Comparison of ENCODE assay signal across 9 cellular contexts in the genomic region with DNA sequence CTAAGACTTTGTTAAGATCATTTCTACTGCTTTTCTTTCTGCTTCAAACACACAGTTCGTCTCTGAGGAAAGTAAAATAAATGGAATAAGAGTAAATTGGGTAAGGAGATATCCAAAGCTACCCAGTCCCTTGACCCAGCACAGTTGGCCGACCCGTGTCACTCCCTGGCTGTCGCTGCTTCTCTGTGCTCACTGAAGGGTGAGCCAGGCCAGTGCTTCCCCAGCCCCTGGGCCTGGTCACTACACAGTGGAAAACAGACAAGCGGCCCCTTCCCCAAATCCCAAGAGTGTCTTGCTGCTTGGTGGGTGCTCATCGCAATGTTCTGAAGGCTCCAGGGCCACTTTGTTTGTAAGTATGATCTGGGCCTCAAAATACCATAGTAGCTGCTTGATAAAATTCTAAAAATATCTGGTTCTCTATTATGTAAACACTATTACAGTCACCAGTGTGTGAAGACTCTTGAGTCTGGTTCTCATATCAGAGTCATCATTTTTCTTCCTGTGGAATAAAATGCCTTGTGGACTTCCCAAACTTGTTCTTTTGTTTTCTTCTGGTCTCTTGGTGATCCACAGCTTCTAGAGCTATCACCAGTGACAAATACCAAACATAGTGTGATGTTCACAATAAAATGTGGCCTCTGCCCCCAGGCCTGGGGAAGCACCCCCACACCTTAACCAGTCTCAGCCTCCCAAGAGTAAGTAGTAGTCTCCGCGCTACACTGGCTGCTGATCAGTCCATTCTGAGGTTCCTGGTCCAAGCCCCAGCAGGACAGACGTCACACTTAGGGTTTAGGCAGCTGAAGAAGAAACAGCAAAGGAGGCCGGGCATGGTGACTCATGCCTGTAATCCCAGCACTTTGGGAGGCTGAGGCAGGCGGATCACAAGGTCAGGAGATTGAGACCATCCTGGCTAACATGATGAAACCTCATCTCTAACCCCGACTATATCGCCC.
A peak's percentile ranks its signal among the peaks of the same experiment; 100 is the strongest.
DNase-seq lines count a peak whose midpoint lies in the region; ATAC-seq lines count a peak whose summit lies in the region.
"Had no signal": no experiment of that assay in that cellular context is flagged by ENCODE, and none has a peak within 500 bp of the region (broad histone marks: within the 10 kb centered on the region; RNA-seq: fewer than 3 reads in every experiment).

No MANE protein-coding gene starts in this region.

- peaks cover 71% of the 10 kb centered on the region for H3K36me3 Mint-ChIP-seq in activated naive CD8-positive, alpha-beta T cell treated with anti-CD3 and anti-CD28 coated beads for 36 hours
- H3K36me3 Mint-ChIP-seq in stimulated activated effector memory CD8-positive, alpha-beta T cell treated with anti-CD3 and anti-CD28 coated beads, Interleukin-12 subunit alpha, Interleukin-12 subunit beta, amount 100 ng/mL, for 72 hours = peaks cover 17% of the 10 kb centered on the region

- peak overlapping the region; percentile 80 for H3K27ac ChIP-seq in KOPT-K1 (ENCODE audit: low read depth, low read length, poor library complexity, severe bottlenecking)

- peaks cover 20% of the 10 kb centered on the region for H3K36me3 ChIP-seq in KOPT-K1 (ENCODE audit: insufficient read depth, low read length)

- peak overlapping the region; percentile 100 for H3K27ac Mint-ChIP-seq in activated naive CD8-positive, alpha-beta T cell treated with anti-CD3 and anti-CD28 coated beads for 36 hours
- peak overlapping the region; percentile 96 for H3K27ac Mint-ChIP-seq in stimulated activated effector memory CD8-positive, alpha-beta T cell treated with anti-CD3 and anti-CD28 coated beads, Interleukin-12 subunit alpha, Interleukin-12 subunit beta, amount 100 ng/mL, for 72 hours

- no peak for ATAC-seq in stimulated activated effector memory CD8-positive, alpha-beta T cell treated with anti-CD3 and anti-CD28 coated beads, Interleukin-12 subunit alpha, Interleukin-12 subunit beta, amount 100 ng/mL, for 72 hours

- peaks cover 60% of the 10 kb centered on the region for H3K4me1 Mint-ChIP-seq in activated naive CD8-positive, alpha-beta T cell treated with anti-CD3 and anti-CD28 coated beads for 36 hours
- H3K4me1 Mint-ChIP-seq in stimulated activated effector memory CD8-positive, alpha-beta T cell treated with anti-CD3 and anti-CD28 coated beads, Interleukin-12 subunit alpha, Interleukin-12 subunit beta, amount 100 ng/mL, for 72 hours = peaks cover 42% of the 10 kb centered on the region

- H3K9me3 Mint-ChIP-seq in activated naive CD8-positive, alpha-beta T cell treated with anti-CD3 and anti-CD28 coated beads for 36 hours = peaks cover 6% of the 10 kb centered on the region
- H3K9me3 Mint-ChIP-seq in stimulated activated effector memory CD8-positive, alpha-beta T cell treated with anti-CD3 and anti-CD28 coated beads, Interleukin-12 subunit alpha, Interleukin-12 subunit beta, amount 100 ng/mL, for 72 hours = no peaks in the 10 kb centered on the region

- H3K27me3 Mint-ChIP-seq in activated naive CD8-positive, alpha-beta T cell treated with anti-CD3 and anti-CD28 coated beads for 36 hours = no peaks in the 10 kb centered on the region

- DNase-seq in activated naive CD8-positive, alpha-beta T cell treated with anti-CD3 and anti-CD28 coated beads for 36 hours = no peak
- DNase-seq in hepatic stellate cell (ENCODE audit: low spot score) = peak; percentile 19
- DNase-seq in stimulated activated effector memory CD8-positive, alpha-beta T cell treated with anti-CD3 and anti-CD28 coated beads, Interleukin-12 subunit alpha, Interleukin-12 subunit beta, amount 100 ng/mL, for 72 hours (ENCODE audit: low spot score in 2 of 2) = no peak
- DNase-seq in occipital lobe (lab: John Stamatoyannopoulos, UW) = no peak
- DNase-seq in AG20443 (ENCODE audit: low spot score) = no peak
- no peak for DNase-seq in Ammon's horn (ENCODE audit: low spot score)
- DNase-seq: NCI-H1092 treated with DMSO at 0.1 percent for 48 hours; stimulated activated CD4-positive, alpha-beta T cell treated with anti-CD3 and anti-CD28 coated beads, Interleukin-4, amount 100 ng/mL, for 1 hour had no signal

- no peaks in the 10 kb centered on the region for H3K9me3 ChIP-seq in KOPT-K1 (ENCODE audit: insufficient read depth, low read length, poor library complexity, severe bottlenecking)

- peak overlapping the region; percentile 81 for H3K4me3 Mint-ChIP-seq in activated naive CD8-positive, alpha-beta T cell treated with anti-CD3 and anti-CD28 coated beads for 36 hours
- H3K4me3 Mint-ChIP-seq in stimulated activated effector memory CD8-positive, alpha-beta T cell treated with anti-CD3 and anti-CD28 coated beads, Interleukin-12 subunit alpha, Interleukin-12 subunit beta, amount 100 ng/mL, for 72 hours = peak overlapping the region; percentile 43
